In genomic region chr14:35403085-35403396, GRCh38 we compare ENCODE assay signal across 8 cellular contexts. TPM values are rescaled to one million over a fixed set of nuclear protein-coding genes. Genes with fewer than 3 reads are reported as not detected.
DNase-seq lines count a peak whose midpoint lies in the region; TF ChIP-seq lines count a peak whose summit lies in the region.

No MANE protein-coding gene starts in this region.

- no peak overlapping the region for H2AFZ ChIP-seq in MM.1S (ENCODE audit: low read length)

- DNase-seq in A673 (ENCODE audit: low spot score) (peak; percentile 30), MM.1S (no peak), amniotic epithelial cell (ENCODE audit: low read depth) (peak; percentile 69), NCI-H1436 treated with DMSO at 0.1 percent for 48 hours (lab: John Stamatoyannopoulos, UW) (no peak), NCI-H128 (lab: John Stamatoyannopoulos, UW; ENCODE audit: unreplicated experiment) (no peak), NCI-H2029 (lab: John Stamatoyannopoulos, UW) (no peak)
- peak; percentile 59 to 65 for DNase-seq in stimulated activated CD4-positive, alpha-beta T cell treated with anti-CD3 and anti-CD28 coated beads, Interleukin-2, amount 100 ng/mL, for 24 hours

- peak overlapping the region; percentile 89 for H3K4me2 ChIP-seq in MM.1S (ENCODE audit: low read depth, low read length)

- H4K20me1 ChIP-seq in MM.1S (ENCODE audit: insufficient read depth, low read length): no peaks in the 10 kb centered on the region

- CTCF ChIA-PET in A673 (lab: Charles Lee): interaction anchor here (1.9 kb wide), 1 partner anchor 188 kb away, joined by 12 read pairs; no protein-coding TSS in a partner anchor

- H3K27me3 ChIP-seq in A673 (replicated peaks; ENCODE audit: insufficient read depth, low read depth, low read length, poor library complexity) (no peaks in the 10 kb centered on the region), MM.1S (replicated peaks; ENCODE audit: insufficient read depth, low read length) (no peaks in the 10 kb centered on the region)

- POLR2A ChIA-PET in A673 (lab: Charles Lee; ENCODE audit: low non-redundant PET): no interaction called here

- H3K4me3 ChIP-seq in A673 (ENCODE audit: low read depth, low read length, poor library complexity, severe bottlenecking) (peak overlapping the region; percentile 95), MM.1S (ENCODE audit: low read length) (peak overlapping the region; percentile 72), iPS-18c (ENCODE audit: insufficient read depth, low read depth, low read length) (peak overlapping the region; percentile 93)

- H3K4me1 ChIP-seq in A673 (ENCODE audit: insufficient read depth, low read length, poor library complexity, severe bottlenecking): peaks cover 49% of the 10 kb centered on the region
- peaks cover 22% of the 10 kb centered on the region for H3K4me1 ChIP-seq in MM.1S (ENCODE audit: low read length)

- H3K9ac ChIP-seq in MM.1S (ENCODE audit: low read length): peak overlapping the region; percentile 52

- peaks cover 17% of the 10 kb centered on the region for H3K79me2 ChIP-seq in MM.1S (ENCODE audit: low read length)

- 0 out of 2 replicates have a peak, but pooled peaks cover 2% of the 10 kb centered on the region for H3F3A ChIP-seq in MM.1S (ENCODE audit: insufficient read depth, low read length)

- H3K9me2 ChIP-seq in MM.1S (replicated peaks; ENCODE audit: insufficient read depth, low read length): no peaks in the 10 kb centered on the region

- no peak for TF ChIP-seq CTCF in A673 (conservative IDR thresholded peaks at IDR 0.05; ENCODE audit: low read depth, low read length)
- no peak for TF ChIP-seq CTCF in MM.1S (IDR thresholded peaks at IDR 0.05; ENCODE audit: low read length)

- intact Hi-C loops in A673 (cut with micrococcal nuclease; ENCODE audit: unreplicated experiment): loop anchor here (10.0 kb wide), 1 partner anchor 358 kb away; the partner anchor contains the start of gene FAM177A1

- BruUV-seq in A673 (replicated peaks; lab: Mats Ljungman, UMichigan): no TSS peak

- H3K27ac ChIP-seq in A673 (ENCODE audit: low read depth, low read length, poor library complexity, severe bottlenecking) (peak overlapping the region; percentile 64), MM.1S (ENCODE audit: low read length) (peak overlapping the region; percentile 70; the same call in 1 of the 2 replicates)

- H3K9me3 ChIP-seq in A673 (ENCODE audit: low read depth, low read length, poor library complexity, severe bottlenecking) (no peaks in the 10 kb centered on the region), MM.1S (replicated peaks; ENCODE audit: insufficient read depth, low read length) (no peaks in the 10 kb centered on the region), iPS-18c (ENCODE audit: control insufficient read depth, insufficient read depth, low read length) (no peaks in the 10 kb centered on the region)

- H3K36me3 ChIP-seq in A673 (ENCODE audit: insufficient read depth, low read length, poor library complexity, severe bottlenecking) (peaks cover 35% of the 10 kb centered on the region), MM.1S (replicated peaks; ENCODE audit: insufficient read depth, low read length) (peaks cover 8% of the 10 kb centered on the region)

RNA-seq across cellular contexts. Expression of gene NFKBIA, which starts 1.5 kb away (rescaled TPM):
- total RNA-seq in A673 (2021): 69.9 and 73.9 TPM in 2 replicates

Comparison
In these comparisons a context has a peak if more than half of its experiments do, and no peak if none do; other contexts are left out.
1. DNase-seq: peak in A673 (single experiment), amniotic epithelial cell (single experiment) and stimulated activated CD4-positive, alpha-beta T cell treated with anti-CD3 and anti-CD28 coated beads, Interleukin-2, amount 100 ng/mL, for 24 hours (2 of 2); none in MM.1S (single experiment), NCI-H1436 treated with DMSO at 0.1 percent for 48 hours (single experiment), NCI-H128 (single experiment) and NCI-H2029 (single experiment).
2. Peak in every context shown above with its lines, with median percentiles within 50 percentile points of each other: H3K4me3 ChIP-seq.